23 cellular contexts compared by ENCODE assay signal in the genomic region with DNA sequence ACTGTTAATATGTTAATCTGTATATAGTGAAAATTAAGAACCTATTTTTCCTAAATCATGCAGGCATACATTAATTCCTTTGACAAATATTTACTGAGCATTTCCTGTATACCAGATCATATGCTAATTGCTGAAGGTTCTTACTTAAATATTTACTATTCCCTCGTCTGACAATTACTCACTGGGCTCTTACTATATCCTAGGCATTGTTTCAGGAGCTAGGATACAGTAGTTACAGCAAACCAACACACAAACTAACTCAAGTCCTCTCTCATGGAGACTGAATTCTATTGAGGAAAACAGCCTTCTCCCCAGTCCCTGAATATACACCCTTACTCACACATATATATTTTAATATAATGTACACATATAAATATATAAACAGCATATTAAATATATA.
DNase-seq lines count a peak whose midpoint lies in the region; ATAC-seq and TF ChIP-seq lines count a peak whose summit lies in the region.
"Had no signal": no experiment of that assay in that cellular context is flagged by ENCODE, and none has a peak within 500 bp of the region (broad histone marks: within the 10 kb centered on the region; RNA-seq: fewer than 3 reads in every experiment).

No MANE protein-coding gene starts in this region.

- WGBS in endodermal cell (ENCODE audit: insufficient coverage in 1 of 2, insufficient read length in 1 of 2), 2 experiments = 60 to 75% methylated on average over 1 of the region's 1 CpG

- no peak overlapping the region for H3K27ac ChIP-seq in endodermal cell (ENCODE audit: low read depth, low read length)
- H3K27ac ChIP-seq: RWPE1, SK-N-MC had no signal

- H3K4me1 Mint-ChIP-seq in endodermal cell = peaks cover 14% of the 10 kb centered on the region
- H3K4me1 Mint-ChIP-seq in nephron = no peaks in the 10 kb centered on the region

- no peak for ATAC-seq in GM21619 (IDR thresholded peaks at IDR 0.05; ENCODE audit: unreplicated experiment)
- ATAC-seq: HepG2, K562 had no signal

- no peaks in the 10 kb centered on the region for H3K36me3 ChIP-seq in endodermal cell (ENCODE audit: control insufficient read depth, insufficient read depth, low read length)

- no peaks in the 10 kb centered on the region for H3K9me3 ChIP-seq in endodermal cell (ENCODE audit: control insufficient read depth, low read length)

- TF ChIP-seq CTCF in endodermal cell (conservative IDR thresholded peaks at IDR 0.05) (no peak), nephron (IDR thresholded peaks at IDR 0.05; ENCODE audit: unreplicated experiment in 3 of 3) (no peak)

- no peak overlapping the region for H3K4me3 Mint-ChIP-seq in endodermal cell
- H3K4me3 Mint-ChIP-seq in nephron = no peak overlapping the region
- H3K4me3 Mint-ChIP-seq: CD4-positive, alpha-beta T cell had no signal

- no peak overlapping the region for H3K4me3 ChIP-seq in endodermal cell (ENCODE audit: low read length)
- H3K4me3 ChIP-seq: K562, SK-N-MC had no signal

- H3K9ac ChIP-seq in endodermal cell (ENCODE audit: extremely low read depth, low read length, poor library complexity, severe bottlenecking) = no peak overlapping the region

- H3K27ac Mint-ChIP-seq in endodermal cell = peak overlapping the region; percentile 65
- H3K27ac Mint-ChIP-seq in nephron = peak overlapping the region in 2 of 3 experiments; percentile 49 to 55
- H3K27ac Mint-ChIP-seq: CD4-positive, alpha-beta T cell had no signal

- no peaks in the 10 kb centered on the region for H3K27me3 ChIP-seq in endodermal cell (ENCODE audit: control insufficient read depth, insufficient read depth, low read length, poor library complexity, severe bottlenecking)

- no peaks in the 10 kb centered on the region for H3K4me1 ChIP-seq in endodermal cell (ENCODE audit: control insufficient read depth, insufficient read depth, low read length)

- H3K36me3 Mint-ChIP-seq in endodermal cell (ENCODE audit: low read depth) (no peaks in the 10 kb centered on the region), nephron (ENCODE audit: low read depth) (no peaks in the 10 kb centered on the region)

- no peaks in the 10 kb centered on the region for H3K27me3 Mint-ChIP-seq in endodermal cell (ENCODE audit: insufficient read depth)
- peaks cover 7% of the 10 kb centered on the region for H3K27me3 Mint-ChIP-seq in nephron (ENCODE audit: low read depth)
- H3K27me3 Mint-ChIP-seq: CD4-positive, alpha-beta T cell had no signal

- peak; percentile 9 for DNase-seq in NCI-H345 (lab: John Stamatoyannopoulos, UW)
- DNase-seq in NCI-H345 treated with DMSO at 0.1 percent for 48 hours (lab: John Stamatoyannopoulos, UW; ENCODE audit: unreplicated experiment) = no peak
- peak; percentile 86 for DNase-seq in NCI-H748 (lab: John Stamatoyannopoulos, UW; ENCODE audit: unreplicated experiment)
- DNase-seq in endodermal cell = no peak
- no peak for DNase-seq in inferior parietal cortex (ENCODE audit: extremely low spot score)
- no peak for DNase-seq in globus pallidus (ENCODE audit: low spot score)
- DNase-seq: CD4-positive, alpha-beta T cell; COR-L47; DND-41; MM.1S; NCI-H1048; NCI-H146; NCI-H2029; NCI-H226; NCI-H526 treated with DMSO at 0.1 percent for 48 hours; NK-92 treated with Interleukin-12 subunit alpha and Interleukin-12 subunit beta, amount 100 ng/mL, for 24 hours; SHP77 treated with DMSO at 0.1 percent for 48 hours had no signal

- H3K9me3 Mint-ChIP-seq in endodermal cell (no peaks in the 10 kb centered on the region), nephron (no peaks in the 10 kb centered on the region)
- H3K9me3 Mint-ChIP-seq: CD4-positive, alpha-beta T cell had no signal

Comparison
In these comparisons a context has a peak if more than half of its experiments do, and no peak if none do; other contexts are left out.
1. DNase-seq: peak in NCI-H345 (single experiment) and NCI-H748 (single experiment); none in NCI-H345 treated with DMSO at 0.1 percent for 48 hours (single experiment), endodermal cell (single experiment), inferior parietal cortex (single experiment) and globus pallidus (single experiment).